In the genomic region with DNA sequence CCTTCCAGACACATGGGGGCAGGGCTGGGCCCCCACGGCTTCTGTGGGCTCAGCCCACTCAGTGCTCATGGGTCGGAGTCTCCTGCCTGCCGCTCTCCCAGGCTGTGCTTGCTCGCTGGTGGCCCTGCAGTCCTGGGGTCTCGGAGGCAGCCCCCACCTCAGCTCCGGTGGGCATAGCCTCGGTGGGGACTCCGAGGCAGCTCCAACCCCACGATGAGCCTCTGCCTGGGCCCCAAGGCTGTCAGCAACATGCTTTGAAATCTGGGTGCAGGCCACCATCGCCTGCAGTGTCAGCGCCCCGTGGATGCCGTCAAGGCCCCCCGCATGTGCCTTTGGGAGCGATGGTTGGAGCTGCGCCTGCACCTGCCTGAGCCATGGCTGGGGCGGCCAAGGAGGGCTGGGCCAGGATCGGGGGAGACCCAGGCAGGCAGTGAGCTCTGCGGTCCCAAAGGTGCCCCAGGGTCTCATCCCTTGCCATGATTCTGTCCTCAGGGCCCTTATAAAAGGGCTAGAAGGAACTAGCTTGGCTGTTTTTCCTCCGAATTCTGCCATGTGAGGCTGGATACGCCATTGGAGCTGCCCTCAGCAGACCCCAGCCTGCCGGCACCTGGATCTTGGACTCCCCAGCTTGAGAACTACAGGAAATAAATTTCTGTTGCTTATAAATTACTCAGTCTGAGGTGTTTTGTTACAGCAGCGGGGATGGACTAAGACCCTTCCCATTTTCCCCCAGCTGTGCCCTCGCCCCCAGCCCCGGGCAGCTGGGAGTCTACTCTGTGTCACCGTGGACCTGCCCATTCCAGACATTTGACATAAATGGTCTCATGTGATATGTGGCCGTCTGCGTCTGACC, we compare ENCODE assay signal across 1 cellular context.
TF ChIP-seq lines count a peak whose summit lies in the region.

No MANE protein-coding gene starts in this region.

TF ChIP-seq in GM12878, 131 proteins besides CTCF, POLR2A, EP300 and RAD21:
- TF ChIP-seq NFIC (IDR thresholded peaks at IDR 0.05; ENCODE audit: low read depth, low read length), result no peak
- no peak for TF ChIP-seq SMAD1 (IDR thresholded peaks at IDR 0.05; ENCODE audit: low read depth, partially characterized antibody)
- no peak for TF ChIP-seq HDAC2 (IDR thresholded peaks at IDR 0.05)
- no peak for TF ChIP-seq RCOR1 (conservative IDR thresholded peaks at IDR 0.05; ENCODE audit: low read depth, low read length)
- no peak for TF ChIP-seq IKZF1 (conservative IDR thresholded peaks at IDR 0.05)
- no peak for TF ChIP-seq EGR1 (IDR thresholded peaks at IDR 0.05; ENCODE audit: borderline replicate concordance in 1 of 2, low read depth in 2 of 2, low read length in 2 of 2)
- TF ChIP-seq, protein P1, sequence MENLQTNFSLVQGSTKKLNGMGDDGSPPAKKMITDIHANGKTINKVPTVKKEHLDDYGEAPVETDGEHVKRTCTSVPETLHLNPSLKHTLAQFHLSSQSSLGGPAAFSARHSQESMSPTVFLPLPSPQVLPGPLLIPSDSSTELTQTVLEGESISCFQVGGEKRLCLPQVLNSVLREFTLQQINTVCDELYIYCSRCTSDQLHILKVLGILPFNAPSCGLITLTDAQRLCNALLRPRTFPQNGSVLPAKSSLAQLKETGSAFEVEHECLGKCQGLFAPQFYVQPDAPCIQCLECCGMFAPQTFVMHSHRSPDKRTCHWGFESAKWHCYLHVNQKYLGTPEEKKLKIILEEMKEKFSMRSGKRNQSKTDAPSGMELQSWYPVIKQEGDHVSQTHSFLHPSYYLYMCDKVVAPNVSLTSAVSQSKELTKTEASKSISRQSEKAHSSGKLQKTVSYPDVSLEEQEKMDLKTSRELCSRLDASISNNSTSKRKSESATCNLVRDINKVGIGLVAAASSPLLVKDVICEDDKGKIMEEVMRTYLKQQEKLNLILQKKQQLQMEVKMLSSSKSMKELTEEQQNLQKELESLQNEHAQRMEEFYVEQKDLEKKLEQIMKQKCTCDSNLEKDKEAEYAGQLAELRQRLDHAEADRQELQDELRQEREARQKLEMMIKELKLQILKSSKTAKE (IDR thresholded peaks at IDR 0.05; ENCODE audit: low read depth, poor library complexity, severe bottlenecking), result no peak
- TF ChIP-seq HDAC6 (IDR thresholded peaks at IDR 0.05; ENCODE audit: unreplicated experiment), result no peak
- no peak for TF ChIP-seq RFX5 (IDR thresholded peaks at IDR 0.05; ENCODE audit: low read depth, low read length)
- no peak for TF ChIP-seq NBN (IDR thresholded peaks at IDR 0.05)
- TF ChIP-seq CREM (IDR thresholded peaks at IDR 0.05; ENCODE audit: low read depth), result no peak
- TF ChIP-seq, protein P2, sequence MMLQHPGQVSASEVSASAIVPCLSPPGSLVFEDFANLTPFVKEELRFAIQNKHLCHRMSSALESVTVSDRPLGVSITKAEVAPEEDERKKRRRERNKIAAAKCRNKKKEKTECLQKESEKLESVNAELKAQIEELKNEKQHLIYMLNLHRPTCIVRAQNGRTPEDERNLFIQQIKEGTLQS (IDR thresholded peaks at IDR 0.05; ENCODE audit: borderline replicate concordance, extremely low read depth, low read depth, low read length), result no peak
- TF ChIP-seq MTA2 (IDR thresholded peaks at IDR 0.05; ENCODE audit: low read depth), result no peak
- TF ChIP-seq, protein P3, sequence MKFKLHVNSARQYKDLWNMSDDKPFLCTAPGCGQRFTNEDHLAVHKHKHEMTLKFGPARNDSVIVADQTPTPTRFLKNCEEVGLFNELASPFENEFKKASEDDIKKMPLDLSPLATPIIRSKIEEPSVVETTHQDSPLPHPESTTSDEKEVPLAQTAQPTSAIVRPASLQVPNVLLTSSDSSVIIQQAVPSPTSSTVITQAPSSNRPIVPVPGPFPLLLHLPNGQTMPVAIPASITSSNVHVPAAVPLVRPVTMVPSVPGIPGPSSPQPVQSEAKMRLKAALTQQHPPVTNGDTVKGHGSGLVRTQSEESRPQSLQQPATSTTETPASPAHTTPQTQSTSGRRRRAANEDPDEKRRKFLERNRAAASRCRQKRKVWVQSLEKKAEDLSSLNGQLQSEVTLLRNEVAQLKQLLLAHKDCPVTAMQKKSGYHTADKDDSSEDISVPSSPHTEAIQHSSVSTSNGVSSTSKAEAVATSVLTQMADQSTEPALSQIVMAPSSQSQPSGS (IDR thresholded peaks at IDR 0.05; ENCODE audit: low read length), result no peak
- no peak for TF ChIP-seq ZNF217 (IDR thresholded peaks at IDR 0.05)
- TF ChIP-seq, protein P4, sequence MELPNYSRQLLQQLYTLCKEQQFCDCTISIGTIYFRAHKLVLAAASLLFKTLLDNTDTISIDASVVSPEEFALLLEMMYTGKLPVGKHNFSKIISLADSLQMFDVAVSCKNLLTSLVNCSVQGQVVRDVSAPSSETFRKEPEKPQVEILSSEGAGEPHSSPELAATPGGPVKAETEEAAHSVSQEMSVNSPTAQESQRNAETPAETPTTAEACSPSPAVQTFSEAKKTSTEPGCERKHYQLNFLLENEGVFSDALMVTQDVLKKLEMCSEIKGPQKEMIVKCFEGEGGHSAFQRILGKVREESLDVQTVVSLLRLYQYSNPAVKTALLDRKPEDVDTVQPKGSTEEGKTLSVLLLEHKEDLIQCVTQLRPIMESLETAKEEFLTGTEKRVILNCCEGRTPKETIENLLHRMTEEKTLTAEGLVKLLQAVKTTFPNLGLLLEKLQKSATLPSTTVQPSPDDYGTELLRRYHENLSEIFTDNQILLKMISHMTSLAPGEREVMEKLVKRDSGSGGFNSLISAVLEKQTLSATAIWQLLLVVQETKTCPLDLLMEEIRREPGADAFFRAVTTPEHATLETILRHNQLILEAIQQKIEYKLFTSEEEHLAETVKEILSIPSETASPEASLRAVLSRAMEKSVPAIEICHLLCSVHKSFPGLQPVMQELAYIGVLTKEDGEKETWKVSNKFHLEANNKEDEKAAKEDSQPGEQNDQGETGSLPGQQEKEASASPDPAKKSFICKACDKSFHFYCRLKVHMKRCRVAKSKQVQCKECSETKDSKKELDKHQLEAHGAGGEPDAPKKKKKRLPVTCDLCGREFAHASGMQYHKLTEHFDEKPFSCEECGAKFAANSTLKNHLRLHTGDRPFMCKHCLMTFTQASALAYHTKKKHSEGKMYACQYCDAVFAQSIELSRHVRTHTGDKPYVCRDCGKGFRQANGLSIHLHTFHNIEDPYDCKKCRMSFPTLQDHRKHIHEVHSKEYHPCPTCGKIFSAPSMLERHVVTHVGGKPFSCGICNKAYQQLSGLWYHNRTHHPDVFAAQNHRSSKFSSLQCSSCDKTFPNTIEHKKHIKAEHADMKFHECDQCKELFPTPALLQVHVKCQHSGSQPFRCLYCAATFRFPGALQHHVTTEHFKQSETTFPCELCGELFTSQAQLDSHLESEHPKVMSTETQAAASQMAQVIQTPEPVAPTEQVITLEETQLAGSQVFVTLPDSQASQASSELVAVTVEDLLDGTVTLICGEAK (IDR thresholded peaks at IDR 0.05; ENCODE audit: borderline replicate concordance), result no peak
